2 cellular contexts compared by ENCODE assay signal in the genomic region with DNA sequence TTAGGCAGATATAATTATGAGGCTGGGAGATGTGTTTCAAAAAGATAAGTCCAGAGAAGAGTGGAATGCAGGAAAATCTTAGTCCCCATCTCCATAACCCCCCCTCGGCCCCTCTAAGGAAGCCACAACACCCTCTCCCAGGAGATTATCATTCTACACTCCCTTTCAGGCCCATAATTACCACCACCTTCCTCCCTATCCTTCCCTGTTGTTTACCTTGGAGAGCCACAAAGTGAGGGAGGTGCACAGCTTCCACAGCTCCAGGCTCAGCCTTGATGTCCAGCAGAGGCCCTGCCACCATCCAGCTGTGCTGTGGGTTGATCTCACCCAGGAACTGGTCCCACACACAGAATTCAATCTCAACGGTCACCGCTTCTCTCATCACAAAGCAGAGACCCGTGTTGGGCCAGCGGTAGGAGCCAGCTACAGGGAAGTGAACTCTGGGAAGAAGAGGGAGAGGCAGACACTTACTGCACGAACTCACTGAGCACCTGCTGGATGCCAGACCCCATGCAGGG.
TF ChIP-seq lines count a peak whose summit lies in the region.

No MANE protein-coding gene starts in this region.

TF ChIP-seq in HEK293, 187 proteins besides CTCF, POLR2A, EP300 and RAD21:
- TF ChIP-seq ZBTB7A (tag by site-specific recombination; IDR thresholded peaks at IDR 0.05; ENCODE audit: low read depth) (no peak), ZNF548 (tag by site-specific recombination; IDR thresholded peaks at IDR 0.05) (no peak), ZNF843 (tag by site-specific recombination; IDR thresholded peaks at IDR 0.05) (no peak), ZNF292 (tag by site-specific recombination; IDR thresholded peaks at IDR 0.05; ENCODE audit: borderline replicate concordance, low read depth) (no peak), ZNF623 (tag by site-specific recombination; IDR thresholded peaks at IDR 0.05) (no peak), ZIC2 (tag by site-specific recombination; IDR thresholded peaks at IDR 0.05) (peak; percentile 94), ZNF747 (tag by site-specific recombination; IDR thresholded peaks at IDR 0.05) (no peak), ZNF544 (tag by site-specific recombination; IDR thresholded peaks at IDR 0.05) (no peak), OSR2 (tag by site-specific recombination; IDR thresholded peaks at IDR 0.05) (no peak), ZNF785 (tag by site-specific recombination; IDR thresholded peaks at IDR 0.05) (no peak), ZNF350 (tag by site-specific recombination; IDR thresholded peaks at IDR 0.05) (no peak), GFI1B (tag by site-specific recombination; IDR thresholded peaks at IDR 0.05) (no peak), WT1 (tag by site-specific recombination; IDR thresholded peaks at IDR 0.05) (peak; percentile 97), ZNF423 (tag by site-specific recombination; IDR thresholded peaks at IDR 0.05) (no peak), ZEB2 (tag by site-specific recombination; IDR thresholded peaks at IDR 0.05) (no peak)
- TF ChIP-seq, protein P1, sequence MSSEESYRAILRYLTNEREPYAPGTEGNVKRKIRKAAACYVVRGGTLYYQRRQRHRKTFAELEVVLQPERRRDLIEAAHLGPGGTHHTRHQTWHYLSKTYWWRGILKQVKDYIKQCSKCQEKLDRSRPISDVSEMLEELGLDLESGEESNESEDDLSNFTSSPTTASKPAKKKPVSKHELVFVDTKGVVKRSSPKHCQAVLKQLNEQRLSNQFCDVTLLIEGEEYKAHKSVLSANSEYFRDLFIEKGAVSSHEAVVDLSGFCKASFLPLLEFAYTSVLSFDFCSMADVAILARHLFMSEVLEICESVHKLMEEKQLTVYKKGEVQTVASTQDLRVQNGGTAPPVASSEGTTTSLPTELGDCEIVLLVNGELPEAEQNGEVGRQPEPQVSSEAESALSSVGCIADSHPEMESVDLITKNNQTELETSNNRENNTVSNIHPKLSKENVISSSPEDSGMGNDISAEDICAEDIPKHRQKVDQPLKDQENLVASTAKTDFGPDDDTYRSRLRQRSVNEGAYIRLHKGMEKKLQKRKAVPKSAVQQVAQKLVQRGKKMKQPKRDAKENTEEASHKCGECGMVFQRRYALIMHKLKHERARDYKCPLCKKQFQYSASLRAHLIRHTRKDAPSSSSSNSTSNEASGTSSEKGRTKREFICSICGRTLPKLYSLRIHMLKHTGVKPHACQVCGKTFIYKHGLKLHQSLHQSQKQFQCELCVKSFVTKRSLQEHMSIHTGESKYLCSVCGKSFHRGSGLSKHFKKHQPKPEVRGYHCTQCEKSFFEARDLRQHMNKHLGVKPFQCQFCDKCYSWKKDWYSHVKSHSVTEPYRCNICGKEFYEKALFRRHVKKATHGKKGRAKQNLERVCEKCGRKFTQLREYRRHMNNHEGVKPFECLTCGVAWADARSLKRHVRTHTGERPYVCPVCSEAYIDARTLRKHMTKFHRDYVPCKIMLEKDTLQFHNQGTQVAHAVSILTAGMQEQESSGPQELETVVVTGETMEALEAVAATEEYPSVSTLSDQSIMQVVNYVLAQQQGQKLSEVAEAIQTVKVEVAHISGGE (tag by site-specific recombination; conservative IDR thresholded peaks at IDR 0.05; ENCODE audit: low read depth), result no peak
- TF ChIP-seq, protein P2, sequence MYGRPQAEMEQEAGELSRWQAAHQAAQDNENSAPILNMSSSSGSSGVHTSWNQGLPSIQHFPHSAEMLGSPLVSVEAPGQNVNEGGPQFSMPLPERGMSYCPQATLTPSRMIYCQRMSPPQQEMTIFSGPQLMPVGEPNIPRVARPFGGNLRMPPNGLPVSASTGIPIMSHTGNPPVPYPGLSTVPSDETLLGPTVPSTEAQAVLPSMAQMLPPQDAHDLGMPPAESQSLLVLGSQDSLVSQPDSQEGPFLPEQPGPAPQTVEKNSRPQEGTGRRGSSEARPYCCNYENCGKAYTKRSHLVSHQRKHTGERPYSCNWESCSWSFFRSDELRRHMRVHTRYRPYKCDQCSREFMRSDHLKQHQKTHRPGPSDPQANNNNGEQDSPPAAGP (tag by site-specific recombination; IDR thresholded peaks at IDR 0.05), result peak; percentile 55

TF ChIP-seq in K562, 482 proteins besides CTCF, POLR2A, EP300 and RAD21:
- TF ChIP-seq, protein P3, sequence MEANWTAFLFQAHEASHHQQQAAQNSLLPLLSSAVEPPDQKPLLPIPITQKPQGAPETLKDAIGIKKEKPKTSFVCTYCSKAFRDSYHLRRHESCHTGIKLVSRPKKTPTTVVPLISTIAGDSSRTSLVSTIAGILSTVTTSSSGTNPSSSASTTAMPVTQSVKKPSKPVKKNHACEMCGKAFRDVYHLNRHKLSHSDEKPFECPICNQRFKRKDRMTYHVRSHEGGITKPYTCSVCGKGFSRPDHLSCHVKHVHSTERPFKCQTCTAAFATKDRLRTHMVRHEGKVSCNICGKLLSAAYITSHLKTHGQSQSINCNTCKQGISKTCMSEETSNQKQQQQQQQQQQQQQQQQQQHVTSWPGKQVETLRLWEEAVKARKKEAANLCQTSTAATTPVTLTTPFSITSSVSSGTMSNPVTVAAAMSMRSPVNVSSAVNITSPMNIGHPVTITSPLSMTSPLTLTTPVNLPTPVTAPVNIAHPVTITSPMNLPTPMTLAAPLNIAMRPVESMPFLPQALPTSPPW (CRISPR knock-in tag; IDR thresholded peaks at IDR 0.05), result peak; percentile 42; the same call in 1 of the 2 replicates
- TF ChIP-seq MYC (IDR thresholded peaks at IDR 0.05; ENCODE audit: low read depth, low read length) (no peak), MYC (CRISPR knock-in tag; IDR thresholded peaks at IDR 0.05; ENCODE audit: borderline replicate concordance, low read depth) (no peak)
